In genomic region chr14:103879118-103879569, GRCh38 we compare ENCODE assay signal across 12 cellular contexts. TPM values are rescaled to one million over a fixed set of nuclear protein-coding genes. Genes with fewer than 3 reads are reported as not detected.
DNase-seq lines count a peak whose midpoint lies in the region; ATAC-seq and TF ChIP-seq lines count a peak whose summit lies in the region.
"Had no signal": no experiment of that assay in that cellular context is flagged by ENCODE, and none has a peak within 500 bp of the region (broad histone marks: within the 10 kb centered on the region; RNA-seq: fewer than 3 reads in every experiment).

No MANE protein-coding gene starts in this region.

- intact Hi-C loops in heart left ventricle (cut with DNase I) (no loop called here), Right ventricle myocardium inferior (cut with DNase I) (no loop called here), lower lobe of right lung (cut with DNase I) (no loop called here)

- H3K9me3 ChIP-seq in heart left ventricle, result no peaks in the 10 kb centered on the region
- H3K9me3 ChIP-seq in lower lobe of right lung, result no peaks in the 10 kb centered on the region
- H3K9me3 ChIP-seq in suprapubic skin, result no peaks in the 10 kb centered on the region

- H3K36me3 ChIP-seq in heart left ventricle, result no peaks in the 10 kb centered on the region
- H3K36me3 ChIP-seq in lower lobe of right lung, result no peaks in the 10 kb centered on the region
- no peaks in the 10 kb centered on the region for H3K36me3 ChIP-seq in suprapubic skin

- no peak for TF ChIP-seq CTCF in heart left ventricle (IDR thresholded peaks at IDR 0.05)
- no peak for TF ChIP-seq CTCF in lower lobe of right lung (IDR thresholded peaks at IDR 0.05)
- no peak for TF ChIP-seq CTCF in suprapubic skin (IDR thresholded peaks at IDR 0.05)

- DNase-seq in heart left ventricle, result no peak
- DNase-seq in Right ventricle myocardium inferior (ENCODE audit: missing footprints), result no peak
- DNase-seq in activated naive CD8-positive, alpha-beta T cell treated with anti-CD3 and anti-CD28 coated beads, Interleukin-2, amount 50 U/mL, for 24 hours, result no peak
- DNase-seq in lower lobe of right lung, result no peak
- no peak for DNase-seq in suprapubic skin (ENCODE audit: low spot score in 2 of 2)
- no peak for DNase-seq in NCI-H1694 (lab: John Stamatoyannopoulos, UW)
- DNase-seq in ureter (ENCODE audit: low spot score), result no peak
- no peak for DNase-seq in MV-4-11 (lab: John Stamatoyannopoulos, UW)
- DNase-seq: aorta, EL, MM.1S, nucleus accumbens had no signal

- H3K4me3 ChIP-seq in heart left ventricle (peak overlapping the region in 2 of 12 donors; percentile 34 to 40), lower lobe of right lung (peak overlapping the region; percentile 49), suprapubic skin (peak overlapping the region; percentile 23)

- H3K4me3 Mint-ChIP-seq in activated naive CD8-positive, alpha-beta T cell treated with anti-CD3 and anti-CD28 coated beads, Interleukin-2, amount 50 U/mL, for 24 hours, result peak overlapping the region; percentile 48

- H3K27me3 ChIP-seq in heart left ventricle (peaks cover 0 to 7% (median 0%) of the 10 kb centered on the region in 9 donors), lower lobe of right lung (ENCODE audit: low read depth) (no peaks in the 10 kb centered on the region), suprapubic skin (no peaks in the 10 kb centered on the region)

- TF ChIP-seq POLR2A in heart left ventricle (IDR thresholded peaks at IDR 0.05) (no peak), suprapubic skin (IDR thresholded peaks at IDR 0.05) (no peak)

- ATAC-seq in heart left ventricle (no peak), Right ventricle myocardium inferior (no peak), lower lobe of right lung (no peak)
- no peak for ATAC-seq in activated naive CD8-positive, alpha-beta T cell treated with anti-CD3 and anti-CD28 coated beads, Interleukin-2, amount 50 U/mL, for 24 hours

- no peaks in the 10 kb centered on the region for H3K9me3 Mint-ChIP-seq in activated naive CD8-positive, alpha-beta T cell treated with anti-CD3 and anti-CD28 coated beads, Interleukin-2, amount 50 U/mL, for 24 hours

- peaks cover 10 to 42% (median 37%) of the 10 kb centered on the region in 12 donors for H3K4me1 ChIP-seq in heart left ventricle
- H3K4me1 ChIP-seq in lower lobe of right lung, result peaks cover 45% of the 10 kb centered on the region
- peaks cover 35% of the 10 kb centered on the region for H3K4me1 ChIP-seq in suprapubic skin

- H3K27ac ChIP-seq in heart left ventricle, result peak overlapping the region; percentile 63 to 95 (median 84)
- H3K27ac ChIP-seq in lower lobe of right lung, result peak overlapping the region; percentile 83
- peak overlapping the region; percentile 68 for H3K27ac ChIP-seq in suprapubic skin

- H3K27me3 Mint-ChIP-seq in activated naive CD8-positive, alpha-beta T cell treated with anti-CD3 and anti-CD28 coated beads, Interleukin-2, amount 50 U/mL, for 24 hours, result no peaks in the 10 kb centered on the region

- peaks cover 22% of the 10 kb centered on the region for H3K4me1 Mint-ChIP-seq in activated naive CD8-positive, alpha-beta T cell treated with anti-CD3 and anti-CD28 coated beads, Interleukin-2, amount 50 U/mL, for 24 hours

- H3K36me3 Mint-ChIP-seq in activated naive CD8-positive, alpha-beta T cell treated with anti-CD3 and anti-CD28 coated beads, Interleukin-2, amount 50 U/mL, for 24 hours (ENCODE audit: low read depth), result no peaks in the 10 kb centered on the region

- no peak overlapping the region for H3K27ac Mint-ChIP-seq in activated naive CD8-positive, alpha-beta T cell treated with anti-CD3 and anti-CD28 coated beads, Interleukin-2, amount 50 U/mL, for 24 hours

- TF ChIP-seq EP300 in suprapubic skin (IDR thresholded peaks at IDR 0.05), result no peak

- 72 to 81% (median 79%) methylated on average over 16 of the region's 16 CpGs for WGBS in heart left ventricle, 4 donors
- 88% methylated on average over 16 of the region's 16 CpGs for WGBS in suprapubic skin

RNA-seq across cellular contexts. Expression of gene PPP1R13B, which starts 31.8 kb away (rescaled TPM):
- total RNA-seq in heart left ventricle, result 10 to 100 TPM; 59.0 to 96.2 (median 78.1) TPM
- 10 to 100 TPM; 27.5 to 47.6 TPM for polyA plus RNA-seq in heart left ventricle
- total RNA-seq in Right ventricle myocardium inferior, result 101 TPM
- total RNA-seq in lower lobe of right lung, result 60.6 TPM
- total RNA-seq in suprapubic skin, result 10 to 100 TPM; 21.7 to 51.6 (median 36.4) TPM
- total RNA-seq in ureter, result 94.4 TPM

RNA-seq across cellular contexts. Expression of gene TDRD9, which starts 49.1 kb away (rescaled TPM):
- total RNA-seq in heart left ventricle, result 1 to 10 TPM; 1.1 to 9.6 (median 2.1) TPM
- polyA plus RNA-seq in heart left ventricle, result 1 to 10 TPM; 1.7 to 9.6 TPM
- 2.5 TPM for total RNA-seq in Right ventricle myocardium inferior
- total RNA-seq in lower lobe of right lung, result 8.5 TPM
- 1 to 10 TPM in 2 of 4 donors, not detected in 2; 1.0 to 1.7 TPM for total RNA-seq in suprapubic skin
- 2.8 TPM for total RNA-seq in ureter
